ENCODE assay signal across 1 cellular context in the genomic region with DNA sequence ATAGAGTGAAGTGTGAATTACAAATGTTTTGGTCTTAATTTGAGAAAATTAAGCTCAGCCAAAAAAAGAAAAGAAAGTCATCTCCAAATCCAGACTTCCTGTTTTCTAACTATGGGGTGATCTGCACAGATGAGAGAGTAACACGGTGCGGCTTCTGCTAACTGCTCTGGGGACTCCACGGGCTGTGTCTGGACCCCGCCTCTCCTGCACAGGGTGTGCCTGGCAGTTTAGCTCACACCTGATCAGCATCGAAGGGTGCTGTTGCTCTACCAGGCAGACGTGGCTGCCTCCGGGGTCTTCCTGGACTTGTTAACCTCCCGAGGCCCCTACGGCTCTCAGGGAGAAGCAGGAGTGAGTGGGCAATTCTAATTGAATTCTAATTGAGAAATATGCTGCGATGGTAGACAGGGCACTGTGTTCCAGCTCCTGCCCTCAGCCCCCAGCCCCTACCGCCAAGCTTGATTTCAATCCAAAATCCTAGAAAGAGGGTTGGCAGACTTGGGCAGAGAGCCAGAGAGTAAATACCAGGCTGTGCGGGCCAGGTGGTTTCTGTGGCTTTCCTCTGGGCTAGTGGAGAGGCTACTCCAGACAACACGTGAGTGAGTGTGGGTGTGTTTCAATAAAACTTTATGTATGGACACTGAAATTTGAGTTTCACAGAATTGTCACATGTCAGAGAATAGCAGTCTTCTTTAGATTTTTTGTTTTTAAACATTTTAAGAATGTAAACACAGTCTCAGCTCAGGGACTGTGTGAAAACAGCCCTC.
TF ChIP-seq lines count a peak whose summit lies in the region.

No MANE protein-coding gene starts in this region.

TF ChIP-seq in GM23338, 12 proteins besides CTCF, POLR2A, EP300 and RAD21 (continued from another document):
- TF ChIP-seq NANOG (IDR thresholded peaks at IDR 0.05; ENCODE audit: borderline replicate concordance) (no peak), EZH2 (IDR thresholded peaks at IDR 0.05; ENCODE audit: low read depth, unreplicated experiment) (no peak)
